ENCODE assay signal across 1 cellular context in the genomic region with DNA sequence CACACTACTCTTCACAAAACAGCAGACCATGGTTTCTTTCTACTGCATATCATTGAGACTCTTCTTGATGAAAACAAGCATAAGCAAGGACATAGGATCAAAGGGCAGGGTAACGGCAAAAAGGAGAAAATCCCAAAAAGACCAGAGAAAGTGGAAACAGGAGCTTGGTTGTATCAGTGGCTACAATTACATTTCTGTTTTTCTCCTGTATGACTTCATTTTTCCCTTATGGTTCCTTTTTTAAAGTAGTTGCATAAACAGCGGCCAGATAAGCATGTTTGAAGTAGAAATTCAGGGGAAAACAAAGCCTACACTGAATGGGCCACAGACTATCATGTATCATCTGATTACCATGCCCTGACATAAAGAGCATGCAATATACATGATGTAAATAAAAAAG.
TF ChIP-seq lines count a peak whose summit lies in the region.

No MANE protein-coding gene starts in this region.

TF ChIP-seq in IMR-90, 13 proteins besides CTCF, POLR2A, EP300 and RAD21 (continued from another document):
- TF ChIP-seq SMC3 (IDR thresholded peaks at IDR 0.05; ENCODE audit: low read depth, low read length) (no peak), CHD1 (IDR thresholded peaks at IDR 0.05; ENCODE audit: low read depth, low read length) (no peak), RFX5 (IDR thresholded peaks at IDR 0.05; ENCODE audit: low read depth, low read length) (no peak)
- TF ChIP-seq, protein P1, sequence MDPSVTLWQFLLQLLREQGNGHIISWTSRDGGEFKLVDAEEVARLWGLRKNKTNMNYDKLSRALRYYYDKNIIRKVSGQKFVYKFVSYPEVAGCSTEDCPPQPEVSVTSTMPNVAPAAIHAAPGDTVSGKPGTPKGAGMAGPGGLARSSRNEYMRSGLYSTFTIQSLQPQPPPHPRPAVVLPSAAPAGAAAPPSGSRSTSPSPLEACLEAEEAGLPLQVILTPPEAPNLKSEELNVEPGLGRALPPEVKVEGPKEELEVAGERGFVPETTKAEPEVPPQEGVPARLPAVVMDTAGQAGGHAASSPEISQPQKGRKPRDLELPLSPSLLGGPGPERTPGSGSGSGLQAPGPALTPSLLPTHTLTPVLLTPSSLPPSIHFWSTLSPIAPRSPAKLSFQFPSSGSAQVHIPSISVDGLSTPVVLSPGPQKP (IDR thresholded peaks at IDR 0.05; ENCODE audit: borderline replicate concordance, low read depth, low read length): no peak
